Comparison of ENCODE assay signal across 9 cellular contexts in genomic region chr1:1057769-1058087, GRCh38. TPM values are rescaled to one million over a fixed set of nuclear protein-coding genes. Genes with fewer than 3 reads are reported as not detected.
DNase-seq lines count a peak whose midpoint lies in the region; ATAC-seq, FAIRE-seq and TF ChIP-seq lines count a peak whose summit lies in the region.
"Not testable (repeated sequence)": the region's sequence is repeated elsewhere in the genome, so short reads cannot be mapped to it uniquely, and the experiment has no call there.
"Had no signal": no experiment of that assay in that cellular context is flagged by ENCODE, and none has a peak within 500 bp of the region (broad histone marks: within the 10 kb centered on the region; RNA-seq: fewer than 3 reads in every experiment).

No MANE protein-coding gene starts in this region.

- H3K27ac Mint-ChIP-seq in HFFc6; activated CD4-positive, alpha-beta T cell treated with anti-CD3 and anti-CD28 coated beads, Interleukin-2, amount 10 ng/mL, durations not matched to agents 24 days and 14 days; memory B cell; neural progenitor cell: not testable (repeated sequence)
- peak overlapping the region; percentile 18 for H3K27ac Mint-ChIP-seq in astrocyte (ENCODE audit: unreplicated experiment)

- H3K79me2 ChIP-seq in astrocyte (ENCODE audit: insufficient read depth, low read length); neural progenitor cell (ENCODE audit: low read depth): not testable (repeated sequence)

- peak overlapping the region; percentile 92 for H3K4me2 ChIP-seq in BLaER1
- not testable (repeated sequence) for H3K4me2 ChIP-seq in astrocyte (ENCODE audit: low read length); neural progenitor cell

- peaks cover 32% of the 10 kb centered on the region for H4K20me1 ChIP-seq in BLaER1
- H4K20me1 ChIP-seq in astrocyte (ENCODE audit: insufficient read depth, low read length), result peaks cover 39% of the 10 kb centered on the region
- H4K20me1 ChIP-seq in neural progenitor cell (ENCODE audit: low read depth), result peaks cover 25% of the 10 kb centered on the region

- TF ChIP-seq CTCF in HFFc6 (IDR thresholded peaks at IDR 0.05); astrocyte (IDR thresholded peaks at IDR 0.05; ENCODE audit: insufficient read depth, low read depth, low read length); neural progenitor cell (IDR thresholded peaks at IDR 0.05): not testable (repeated sequence)

- H3K4me3 Mint-ChIP-seq in HFFc6 (peak overlapping the region; percentile 84; the same call in 1 of the 2 replicates), astrocyte (ENCODE audit: unreplicated experiment) (peak overlapping the region; percentile 64), memory B cell (peak overlapping the region; percentile 60), neural progenitor cell (peak overlapping the region; percentile 84)
- H3K4me3 Mint-ChIP-seq in activated CD4-positive, alpha-beta T cell treated with anti-CD3 and anti-CD28 coated beads, Interleukin-2, amount 10 ng/mL, durations not matched to agents 24 days and 14 days, result peak overlapping the region; percentile 88

- peaks cover 29% of the 10 kb centered on the region for H3K36me3 ChIP-seq in BLaER1
- not testable (repeated sequence) for H3K36me3 ChIP-seq in astrocyte (ENCODE audit: insufficient read depth, low read length); neural progenitor cell

- not testable (repeated sequence) for H2AFZ ChIP-seq in astrocyte (ENCODE audit: low read depth, low read length); neural progenitor cell (replicated peaks)

- intact Hi-C loops in activated CD4-positive, alpha-beta T cell treated with anti-CD3 and anti-CD28 coated beads, Interleukin-2, amount 10 ng/mL, durations not matched to agents 24 days and 14 days (cut with micrococcal nuclease), result loop anchor here (2.0 to 5.0 kb wide), 2 partner anchors 17 to 250 kb away; partner anchors contain the start of genes ACAP3 and PUSL1

- peaks cover 52% of the 10 kb centered on the region for H3K4me1 ChIP-seq in BLaER1
- not testable (repeated sequence) for H3K4me1 ChIP-seq in astrocyte (ENCODE audit: insufficient read depth, low read length)
- peaks cover 17% of the 10 kb centered on the region for H3K4me1 ChIP-seq in neural progenitor cell

- H3K9me3 Mint-ChIP-seq in HFFc6; activated CD4-positive, alpha-beta T cell treated with anti-CD3 and anti-CD28 coated beads, Interleukin-2, amount 10 ng/mL, durations not matched to agents 24 days and 14 days; astrocyte (ENCODE audit: unreplicated experiment); memory B cell; neural progenitor cell: not testable (repeated sequence)

- DNase-seq in HFFc6; activated CD4-positive, alpha-beta T cell treated with anti-CD3 and anti-CD28 coated beads, Interleukin-2, amount 10 ng/mL, durations not matched to agents 24 days and 14 days; astrocyte (ENCODE audit: low read depth); memory B cell (ENCODE audit: low spot score in 2 of 2); neural progenitor cell (ENCODE audit: low spot score): not testable (repeated sequence)

- not testable (repeated sequence) for H3K4me1 Mint-ChIP-seq in HFFc6 (ENCODE audit: low read depth); astrocyte (ENCODE audit: low read depth, unreplicated experiment)
- peaks cover 21% of the 10 kb centered on the region for H3K4me1 Mint-ChIP-seq in activated CD4-positive, alpha-beta T cell treated with anti-CD3 and anti-CD28 coated beads, Interleukin-2, amount 10 ng/mL, durations not matched to agents 24 days and 14 days
- peaks cover 12% of the 10 kb centered on the region for H3K4me1 Mint-ChIP-seq in memory B cell
- peaks cover 16% of the 10 kb centered on the region for H3K4me1 Mint-ChIP-seq in neural progenitor cell

- H3K9ac ChIP-seq in BLaER1; astrocyte (ENCODE audit: low read length); neural progenitor cell: not testable (repeated sequence)

- H3K27ac ChIP-seq in BLaER1; astrocyte (ENCODE audit: low read depth, low read length); neural progenitor cell: not testable (repeated sequence)

- not testable (repeated sequence) for ATAC-seq in memory B cell (ENCODE audit: low read depth)

- not testable (repeated sequence) for H3K9me3 ChIP-seq in BLaER1; astrocyte (ENCODE audit: insufficient read depth, low read depth, low read length); neural progenitor cell (ENCODE audit: low read depth)

- H3K4me3 ChIP-seq in BLaER1; astrocyte (ENCODE audit: insufficient read depth, low read depth, low read length); neural progenitor cell: not testable (repeated sequence)

- not testable (repeated sequence) for H3F3A ChIP-seq in neural progenitor cell (ENCODE audit: low read depth)

- peaks cover 12% of the 10 kb centered on the region for H3K36me3 Mint-ChIP-seq in HFFc6 (ENCODE audit: low read depth)
- not testable (repeated sequence) for H3K36me3 Mint-ChIP-seq in activated CD4-positive, alpha-beta T cell treated with anti-CD3 and anti-CD28 coated beads, Interleukin-2, amount 10 ng/mL, durations not matched to agents 24 days and 14 days (ENCODE audit: low read depth); astrocyte (ENCODE audit: low read depth, unreplicated experiment); memory B cell; neural progenitor cell

- not testable (repeated sequence) for FAIRE-seq in astrocyte (lab: Jason Lieb, UNC)

- H3K27me3 ChIP-seq in BLaER1 (peaks cover 57% of the 10 kb centered on the region), neural progenitor cell (peaks cover 60% of the 10 kb centered on the region)
- H3K27me3 ChIP-seq in astrocyte (ENCODE audit: insufficient read depth, low read length), result not testable (repeated sequence)

- H3K27me3 Mint-ChIP-seq in HFFc6 (ENCODE audit: insufficient read depth) (peaks cover 15% of the 10 kb centered on the region), memory B cell (peaks cover 19% of the 10 kb centered on the region), neural progenitor cell (ENCODE audit: insufficient read depth, low read depth) (peaks cover 21% of the 10 kb centered on the region)
- peaks cover 19% of the 10 kb centered on the region for H3K27me3 Mint-ChIP-seq in activated CD4-positive, alpha-beta T cell treated with anti-CD3 and anti-CD28 coated beads, Interleukin-2, amount 10 ng/mL, durations not matched to agents 24 days and 14 days
- H3K27me3 Mint-ChIP-seq in astrocyte (ENCODE audit: low read depth, unreplicated experiment), result not testable (repeated sequence)

RNA-seq across cellular contexts. Expression of gene RNF223, which starts 16.4 kb away (rescaled TPM):
- total RNA-seq in HFFc6 (2021; fragmentation: NEBNext Ultra II Directional; extraction: Animal tissue kit (Norgen Biotek cat#: 25700)), result not detected
- not detected in 2 replicates for total RNA-seq in activated CD4-positive, alpha-beta T cell treated with anti-CD3 and anti-CD28 coated beads, Interleukin-2, amount 10 ng/mL, durations not matched to agents 24 days and 14 days
- total RNA-seq in astrocyte (0.18 and 0.38 TPM in 2 replicates), neural progenitor cell (ENCODE audit: low replicate concordance) (not detected in 2 replicates)
- total RNA-seq: GM23248, HT1080, LHCN-M2 had no signal

RNA-seq across cellular contexts. Expression of gene AGRN, which starts 37.8 kb away (rescaled TPM):
- 100 to 1,000 TPM; 131 to 164 (median 140) TPM for total RNA-seq in HFFc6 (2021; fragmentation: NEBNext Ultra II Directional; extraction: Animal tissue kit (Norgen Biotek cat#: 25700))
- total RNA-seq in activated CD4-positive, alpha-beta T cell treated with anti-CD3 and anti-CD28 coated beads, Interleukin-2, amount 10 ng/mL, durations not matched to agents 24 days and 14 days, result 29.6 and 35.8 TPM in 2 replicates
- total RNA-seq in astrocyte, result 589 and 603 TPM in 2 replicates
- total RNA-seq in neural progenitor cell (ENCODE audit: low replicate concordance), result 34.1 and 142 TPM in 2 replicates

RNA-seq across cellular contexts. Expression of gene ISG15, which starts 44.4 kb away (rescaled TPM):
- total RNA-seq in HFFc6 (2021; fragmentation: NEBNext Ultra II Directional; extraction: Animal tissue kit (Norgen Biotek cat#: 25700)), result 10 to 100 TPM; 38.4 to 89.1 (median 42.1) TPM
- 43.3 and 45.5 TPM in 2 replicates for total RNA-seq in activated CD4-positive, alpha-beta T cell treated with anti-CD3 and anti-CD28 coated beads, Interleukin-2, amount 10 ng/mL, durations not matched to agents 24 days and 14 days
- total RNA-seq in astrocyte (1,830 and 1,896 TPM in 2 replicates), neural progenitor cell (ENCODE audit: low replicate concordance) (22.4 and 33.6 TPM in 2 replicates)

RNA-seq across cellular contexts. Expression of gene HES4, which starts 57.8 kb away (rescaled TPM):
- total RNA-seq in HFFc6 (2021; fragmentation: NEBNext Ultra II Directional; extraction: Animal tissue kit (Norgen Biotek cat#: 25700)), result 10 to 100 TPM; 14.1 to 17.4 (median 15.6) TPM
- 2.8 and 5.0 TPM in 2 replicates for total RNA-seq in activated CD4-positive, alpha-beta T cell treated with anti-CD3 and anti-CD28 coated beads, Interleukin-2, amount 10 ng/mL, durations not matched to agents 24 days and 14 days
- total RNA-seq in astrocyte (149 and 169 TPM in 2 replicates), neural progenitor cell (ENCODE audit: low replicate concordance) (7.6 and 35.7 TPM in 2 replicates)

RNA-seq across cellular contexts. Expression of gene C1orf159, which starts 58.2 kb away (rescaled TPM):
- 10 to 100 TPM in 1 of 6 experiments, 1 to 10 TPM in 5; 8.7 to 10.3 (median 9.6) TPM for total RNA-seq in HFFc6 (2021; fragmentation: NEBNext Ultra II Directional; extraction: Animal tissue kit (Norgen Biotek cat#: 25700))
- 24.5 and 28.0 TPM in 2 replicates for total RNA-seq in activated CD4-positive, alpha-beta T cell treated with anti-CD3 and anti-CD28 coated beads, Interleukin-2, amount 10 ng/mL, durations not matched to agents 24 days and 14 days
- total RNA-seq in astrocyte (10.6 and 13.9 TPM in 2 replicates), neural progenitor cell (ENCODE audit: low replicate concordance) (8.0 and 24.0 TPM in 2 replicates)

Comparison
In these comparisons a context has a peak if more than half of its experiments do, and no peak if none do; other contexts are left out.
1. RNA of gene ISG15, which starts 44.4 kb away (total RNA-seq): 1,830 to 1,896 TPM in astrocyte; 43.3 to 45.5 TPM in activated CD4-positive, alpha-beta T cell treated with anti-CD3 and anti-CD28 coated beads, Interleukin-2, amount 10 ng/mL, durations not matched to agents 24 days and 14 days, 38.4 to 89.1 TPM in HFFc6 and 22.4 to 33.6 TPM in neural progenitor cell; every median in the first group is over 10 times any median in the second.
2. Peak in every context shown above with its lines, with median percentiles within 50 percentile points of each other: H3K4me3 Mint-ChIP-seq.